ENCODE assay signal across 12 cellular contexts in genomic region chr20:63032861-63033634, GRCh38. TPM values are rescaled to one million over a fixed set of nuclear protein-coding genes. Genes with fewer than 3 reads are reported as not detected.
DNase-seq lines count a peak whose midpoint lies in the region; ATAC-seq and TF ChIP-seq lines count a peak whose summit lies in the region.
"Had no signal": no experiment of that assay in that cellular context is flagged by ENCODE, and none has a peak within 500 bp of the region (broad histone marks: within the 10 kb centered on the region; RNA-seq: fewer than 3 reads in every experiment).

No MANE protein-coding gene starts in this region.

- H3K27me3 Mint-ChIP-seq in activated naive CD4-positive, alpha-beta T cell treated with anti-CD3 and anti-CD28 coated beads for 36 hours (ENCODE audit: low read depth): peaks cover 10% of the 10 kb centered on the region
- H3K27me3 Mint-ChIP-seq in activated naive CD8-positive, alpha-beta T cell treated with anti-CD3 and anti-CD28 coated beads, Interleukin-2, amount 10 ng/mL, durations not matched to agents 7 days and 5 days: peaks cover 19% of the 10 kb centered on the region

- no peak for TF ChIP-seq POLR2A in transverse colon (IDR thresholded peaks at IDR 0.05)

- H3K4me3 Mint-ChIP-seq in activated naive CD4-positive, alpha-beta T cell treated with anti-CD3 and anti-CD28 coated beads for 36 hours: peak overlapping the region; percentile 59
- H3K4me3 Mint-ChIP-seq in activated naive CD8-positive, alpha-beta T cell treated with anti-CD3 and anti-CD28 coated beads, Interleukin-2, amount 10 ng/mL, durations not matched to agents 7 days and 5 days: peak overlapping the region; percentile 72
- peak overlapping the region; percentile 40 for H3K4me3 Mint-ChIP-seq in stimulated activated effector memory CD8-positive, alpha-beta T cell treated with anti-CD3 and anti-CD28 coated beads, Interleukin-12 subunit alpha, Interleukin-12 subunit beta, amount 100 ng/mL, for 72 hours

- CTCF ChIA-PET in activated naive CD4-positive, alpha-beta T cell treated with anti-CD3 and anti-CD28 coated beads for 36 hours (lab: Charles Lee): interaction anchor here (0.5 kb wide), 1 partner anchor 61 kb away, joined by 3 read pairs; no protein-coding TSS in a partner anchor

- H3K27ac Mint-ChIP-seq in activated naive CD4-positive, alpha-beta T cell treated with anti-CD3 and anti-CD28 coated beads for 36 hours: no peak overlapping the region
- H3K27ac Mint-ChIP-seq in activated naive CD8-positive, alpha-beta T cell treated with anti-CD3 and anti-CD28 coated beads, Interleukin-2, amount 10 ng/mL, durations not matched to agents 7 days and 5 days: no peak overlapping the region
- peak overlapping the region; percentile 43 for H3K27ac Mint-ChIP-seq in stimulated activated effector memory CD8-positive, alpha-beta T cell treated with anti-CD3 and anti-CD28 coated beads, Interleukin-12 subunit alpha, Interleukin-12 subunit beta, amount 100 ng/mL, for 72 hours

- intact Hi-C loops in activated naive CD4-positive, alpha-beta T cell treated with anti-CD3 and anti-CD28 coated beads for 36 hours (cut with micrococcal nuclease): no loop called here
- intact Hi-C loops in transverse colon (cut with DNase I; ENCODE audit: low total_unique reads): no loop called here

- H3K9me3 Mint-ChIP-seq in activated naive CD4-positive, alpha-beta T cell treated with anti-CD3 and anti-CD28 coated beads for 36 hours: no peaks in the 10 kb centered on the region
- H3K9me3 Mint-ChIP-seq in activated naive CD8-positive, alpha-beta T cell treated with anti-CD3 and anti-CD28 coated beads, Interleukin-2, amount 10 ng/mL, durations not matched to agents 7 days and 5 days: no peaks in the 10 kb centered on the region
- no peaks in the 10 kb centered on the region for H3K9me3 Mint-ChIP-seq in stimulated activated effector memory CD8-positive, alpha-beta T cell treated with anti-CD3 and anti-CD28 coated beads, Interleukin-12 subunit alpha, Interleukin-12 subunit beta, amount 100 ng/mL, for 72 hours

- H3K4me1 Mint-ChIP-seq in activated naive CD4-positive, alpha-beta T cell treated with anti-CD3 and anti-CD28 coated beads for 36 hours (ENCODE audit: low read depth): peaks cover 20% of the 10 kb centered on the region
- peaks cover 5% of the 10 kb centered on the region for H3K4me1 Mint-ChIP-seq in activated naive CD8-positive, alpha-beta T cell treated with anti-CD3 and anti-CD28 coated beads, Interleukin-2, amount 10 ng/mL, durations not matched to agents 7 days and 5 days
- H3K4me1 Mint-ChIP-seq in stimulated activated effector memory CD8-positive, alpha-beta T cell treated with anti-CD3 and anti-CD28 coated beads, Interleukin-12 subunit alpha, Interleukin-12 subunit beta, amount 100 ng/mL, for 72 hours: peaks cover 8% of the 10 kb centered on the region

- WGBS in transverse colon (ENCODE audit: low coverage in 1 of 2), 2 donors: 13% methylated on average over 32 of the region's 32 CpGs; no CpG with 5 or more reads in 1 of the 2 donors

- no peaks in the 10 kb centered on the region for H3K36me3 ChIP-seq in transverse colon
- H3K36me3 ChIP-seq: upper lobe of left lung had no signal

- in situ Hi-C loops in transverse colon (cut with MboI; ENCODE audit: low pct_ligation_motif_present in 1 of 4, low pct_unique_long_range_greater_than_20kb in 1 of 4, low sequenced_read_pairs in 3 of 4): no loop called here

- no peak for TF ChIP-seq EP300 in transverse colon (IDR thresholded peaks at IDR 0.05; ENCODE audit: low read depth)

- H3K9me3 ChIP-seq in transverse colon: no peaks in the 10 kb centered on the region
- H3K9me3 ChIP-seq: upper lobe of left lung had no signal

- no peak overlapping the region for H3K4me3 ChIP-seq in transverse colon
- H3K4me3 ChIP-seq: upper lobe of left lung had no signal

- POLR2A ChIA-PET in activated naive CD8-positive, alpha-beta T cell treated with anti-CD3 and anti-CD28 coated beads, Interleukin-2, amount 10 ng/mL, durations not matched to agents 7 days and 5 days (lab: Charles Lee): no interaction called here

- H3K27ac ChIP-seq in transverse colon: no peak overlapping the region
- H3K27ac ChIP-seq: upper lobe of left lung had no signal

- H3K36me3 Mint-ChIP-seq in activated naive CD4-positive, alpha-beta T cell treated with anti-CD3 and anti-CD28 coated beads for 36 hours (ENCODE audit: low read depth): no peaks in the 10 kb centered on the region
- no peaks in the 10 kb centered on the region for H3K36me3 Mint-ChIP-seq in activated naive CD8-positive, alpha-beta T cell treated with anti-CD3 and anti-CD28 coated beads, Interleukin-2, amount 10 ng/mL, durations not matched to agents 7 days and 5 days
- H3K36me3 Mint-ChIP-seq in stimulated activated effector memory CD8-positive, alpha-beta T cell treated with anti-CD3 and anti-CD28 coated beads, Interleukin-12 subunit alpha, Interleukin-12 subunit beta, amount 100 ng/mL, for 72 hours: no peaks in the 10 kb centered on the region

- no peak for TF ChIP-seq CTCF in omental fat pad (IDR thresholded peaks at IDR 0.05)
- no peak for TF ChIP-seq CTCF in transverse colon (IDR thresholded peaks at IDR 0.05)

- peaks cover 89% of the 10 kb centered on the region for H3K27me3 ChIP-seq in transverse colon

- no peak for DNase-seq in activated naive CD4-positive, alpha-beta T cell treated with anti-CD3 and anti-CD28 coated beads for 36 hours
- no peak for DNase-seq in activated naive CD4-positive, alpha-beta T cell treated with Interleukin-2 at 50 U/mL for 16 hours
- DNase-seq in activated naive CD8-positive, alpha-beta T cell treated with anti-CD3 and anti-CD28 coated beads, Interleukin-2, amount 10 ng/mL, durations not matched to agents 7 days and 5 days: no peak
- no peak for DNase-seq in stimulated activated effector memory CD8-positive, alpha-beta T cell treated with anti-CD3 and anti-CD28 coated beads, Interleukin-12 subunit alpha, Interleukin-12 subunit beta, amount 100 ng/mL, for 72 hours (ENCODE audit: low spot score in 2 of 2)
- DNase-seq in inferior parietal cortex (ENCODE audit: extremely low spot score) (no peak), omental fat pad (ENCODE audit: low spot score) (no peak), transverse colon (no peak)
- DNase-seq: activated CD4-positive, alpha-beta T cell treated with anti-CD3 and anti-CD28 coated beads for 48 hours had no signal

- peaks cover 0 to 7% (median 0%) of the 10 kb centered on the region in 4 donors for H3K4me1 ChIP-seq in transverse colon

- ATAC-seq in HG03103 (IDR thresholded peaks at IDR 0.05; ENCODE audit: low read depth, unreplicated experiment) (peak; percentile 65), omental fat pad (ENCODE audit: low FRiP score) (no peak)
- ATAC-seq in activated naive CD8-positive, alpha-beta T cell treated with anti-CD3 and anti-CD28 coated beads, Interleukin-2, amount 10 ng/mL, durations not matched to agents 7 days and 5 days (ENCODE audit: low read depth): no peak
- no peak for ATAC-seq in stimulated activated effector memory CD8-positive, alpha-beta T cell treated with anti-CD3 and anti-CD28 coated beads, Interleukin-12 subunit alpha, Interleukin-12 subunit beta, amount 100 ng/mL, for 72 hours

RNA-seq across cellular contexts. Expression of gene BHLHE23, which starts 26.3 kb away (rescaled TPM):
- not detected for total RNA-seq in activated naive CD4-positive, alpha-beta T cell treated with anti-CD3 and anti-CD28 coated beads for 36 hours
- not detected for total RNA-seq in activated naive CD8-positive, alpha-beta T cell treated with anti-CD3 and anti-CD28 coated beads, Interleukin-2, amount 10 ng/mL, durations not matched to agents 7 days and 5 days
- not detected for total RNA-seq in omental fat pad
- not detected for total RNA-seq in transverse colon
- total RNA-seq: fibroblast of lung, renal cortical epithelial cell, upper lobe of left lung had no signal
